ENCODE assay signal across 29 cellular contexts in the genomic region with DNA sequence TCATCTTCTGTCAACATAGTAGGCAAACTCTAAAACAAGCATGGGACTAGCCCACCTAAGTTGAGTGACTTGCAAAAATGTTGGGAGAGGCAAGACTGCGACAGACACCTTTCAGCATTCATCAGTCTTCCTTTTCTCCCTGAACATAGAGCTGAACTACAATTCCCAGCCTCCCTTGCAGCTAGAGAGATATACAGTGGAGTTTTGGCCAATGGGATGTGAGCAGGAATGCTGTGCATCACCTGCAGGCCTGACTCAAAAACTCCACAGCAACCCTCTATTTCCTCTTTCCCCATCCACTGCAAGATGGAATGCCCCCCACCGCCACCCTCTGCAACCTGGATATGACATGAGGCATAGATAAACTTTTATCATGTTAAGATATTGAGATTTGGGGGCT.
"Had no signal": no experiment of that assay in that cellular context is flagged by ENCODE, and none has a peak within 500 bp of the region (broad histone marks: within the 10 kb centered on the region; RNA-seq: fewer than 3 reads in every experiment).

No MANE protein-coding gene starts in this region.

- ATAC-seq: foreskin keratinocyte; gastroesophageal sphincter; heart right ventricle; left cardiac atrium; left lung; naive thymus-derived CD4-positive, alpha-beta T cell; psoas muscle; right cardiac atrium; stimulated activated naive CD8-positive, alpha-beta T cell treated with anti-CD3 and anti-CD28 coated beads, Interleukin-15, amount 100 ng/mL, for 72 hours; upper lobe of right lung had no signal

- H3K9ac ChIP-seq: neural progenitor cell had no signal

- H2AFZ ChIP-seq: neural progenitor cell had no signal

- H3K4me1 ChIP-seq: esophagus muscularis mucosa, foreskin keratinocyte, gastroesophageal sphincter, heart right ventricle, left lung, neural progenitor cell, psoas muscle, suprapubic skin, transverse colon, upper lobe of right lung, uterus had no signal

- H3K36me3 ChIP-seq: esophagus muscularis mucosa, gastroesophageal sphincter, heart right ventricle, left lung, neural progenitor cell, suprapubic skin, transverse colon, upper lobe of right lung, uterus had no signal

- H3K4me2 ChIP-seq: neural progenitor cell had no signal

- H3K9me3 ChIP-seq: gastroesophageal sphincter, left lung, suprapubic skin, transverse colon, upper lobe of right lung, uterus had no signal

- DNase-seq: dermis blood vessel endothelial cell; effector memory CD4-positive, alpha-beta T cell; foreskin keratinocyte; heart right ventricle; hippocampal formation; left cardiac atrium; left lung; mesenchymal stem cell; midbrain; naive thymus-derived CD4-positive, alpha-beta T cell; posterior cingulate gyrus; psoas muscle; right cardiac atrium; small intestine; stimulated activated CD4-positive, alpha-beta T cell treated with anti-CD3 and anti-CD28 coated beads, Interleukin-1b, Interleukin-23, amount 100 ng/mL, for 48 hours; stimulated activated CD4-positive, alpha-beta T cell treated with anti-CD3 and anti-CD28 coated beads, Interleukin-4, amount 100 ng/mL, for 1 hour; stimulated activated CD8-positive, alpha-beta memory T cell treated with anti-CD3 and anti-CD28 coated beads, Interleukin-4, amount 100 ng/mL, for 48 hours; stimulated activated naive CD4-positive, alpha-beta T cell; stimulated activated naive CD8-positive, alpha-beta T cell treated with anti-CD3 and anti-CD28 coated beads, Interleukin-15, amount 100 ng/mL, for 72 hours; transverse colon; upper lobe of right lung; uterus had no signal

- H3K27me3 ChIP-seq: esophagus muscularis mucosa, foreskin keratinocyte, gastroesophageal sphincter, heart right ventricle, left lung, neural progenitor cell, suprapubic skin, transverse colon, upper lobe of right lung, uterus had no signal

- FAIRE-seq: endothelial cell of umbilical vein, islet of Langerhans, small intestine had no signal

- H3K27ac ChIP-seq: coronary artery, esophagus muscularis mucosa, foreskin keratinocyte, gastroesophageal sphincter, heart right ventricle, left lung, neural progenitor cell, psoas muscle, suprapubic skin, transverse colon, upper lobe of right lung, uterus had no signal

- H3K4me3 ChIP-seq: coronary artery, esophagus muscularis mucosa, gastroesophageal sphincter, heart right ventricle, left lung, neural progenitor cell, psoas muscle, suprapubic skin, transverse colon, upper lobe of right lung, uterus had no signal
